Comparison of ENCODE assay signal across 17 cellular contexts in the genomic region with DNA sequence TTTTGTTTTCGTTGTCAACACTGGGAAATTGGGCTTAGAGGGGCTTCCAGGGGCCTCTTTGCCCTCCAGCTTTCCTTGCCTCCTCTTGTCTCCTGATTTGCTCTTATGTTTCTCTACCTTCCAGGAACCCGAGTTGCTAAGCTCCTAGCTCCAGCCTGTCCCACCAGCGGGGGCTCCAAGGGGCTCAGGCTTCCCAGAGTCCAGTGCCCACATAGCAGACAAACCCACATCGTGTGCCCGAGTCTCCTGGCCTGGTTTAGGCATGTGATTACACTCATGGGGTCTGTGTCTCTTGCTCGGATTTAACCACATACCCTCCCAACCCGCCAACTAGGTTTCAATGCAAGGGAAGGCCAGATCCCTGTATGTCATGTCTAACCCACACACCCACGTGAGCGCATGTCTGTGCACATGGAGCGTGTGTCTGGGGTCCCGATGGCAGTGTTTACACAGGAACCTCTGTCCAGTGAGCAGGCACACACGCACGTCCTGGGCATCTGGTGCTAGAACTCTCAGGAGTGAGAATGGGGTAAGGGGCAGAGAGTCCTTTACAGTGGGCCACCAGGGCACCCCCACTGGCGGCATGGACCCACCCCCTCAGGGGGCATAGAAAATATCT.
"Had no signal": no experiment of that assay in that cellular context is flagged by ENCODE, and none has a peak within 500 bp of the region (broad histone marks: within the 10 kb centered on the region; RNA-seq: fewer than 3 reads in every experiment).

No MANE protein-coding gene starts in this region.

- FAIRE-seq: colon had no signal

- DNase-seq: activated CD4-positive, alpha-beta T cell treated with anti-CD3 and anti-CD28 coated beads, Interleukin-2, amount 10 ng/mL, durations not matched to agents 24 days and 14 days; activated naive CD4-positive, alpha-beta T cell treated with Interleukin-2 at 50 U/mL for 16 hours; activated naive CD8-positive, alpha-beta T cell treated with anti-CD3 and anti-CD28 coated beads, Interleukin-2, amount 10 ng/mL, durations not matched to agents 7 days and 5 days; activated T-cell treated with anti-CD3 and anti-CD28 coated beads, Interleukin-2, amount 50 U/mL, for 1 hour; naive thymus-derived CD4-positive, alpha-beta T cell; stimulated activated CD4-positive, alpha-beta T cell treated with anti-CD3 and anti-CD28 coated beads, Interleukin-12 subunit alpha, Interleukin-12 subunit beta, amount 100 ng/mL, for 4 hours; stimulated activated CD4-positive, alpha-beta T cell treated with anti-CD3 and anti-CD28 coated beads, Interleukin-1b, Interleukin-23, amount 100 ng/mL, for 48 hours; T-helper 1 cell; T-helper 9 cell; transverse colon had no signal

- H3K27ac ChIP-seq: body of pancreas, hepatocyte, neutrophil, transverse colon had no signal

- H3K4me2 ChIP-seq: hepatocyte had no signal

- H3K27me3 ChIP-seq: body of pancreas, hepatocyte, neutrophil had no signal

- ATAC-seq: activated CD8-positive, alpha-beta T cell treated with anti-CD3 and anti-CD28 coated beads for 36 hours; body of pancreas; naive thymus-derived CD4-positive, alpha-beta T cell; stimulated activated naive CD8-positive, alpha-beta T cell treated with anti-CD3 and anti-CD28 coated beads, Interleukin-15, Interleukin-2, amounts not matched to agents 100 U/mL and 50 U/mL, for 24 hours had no signal

- H2AFZ ChIP-seq: hepatocyte had no signal

- H3K9me3 ChIP-seq: body of pancreas, neutrophil, transverse colon had no signal

- H3K4me3 ChIP-seq: body of pancreas, dorsolateral prefrontal cortex, hepatocyte, transverse colon had no signal

- H3K79me2 ChIP-seq: hepatocyte had no signal

- H3K36me3 ChIP-seq: neutrophil, transverse colon had no signal

- H3K4me1 ChIP-seq: body of pancreas had no signal
